8 cellular contexts compared by ENCODE assay signal in genomic region chr17:48074322-48075054, GRCh38. TPM values are rescaled to one million over a fixed set of nuclear protein-coding genes. Genes with fewer than 3 reads are reported as not detected.
DNase-seq lines count a peak whose midpoint lies in the region; ATAC-seq, FAIRE-seq and TF ChIP-seq lines count a peak whose summit lies in the region.

No MANE protein-coding gene starts in this region.

- no peaks in the 10 kb centered on the region for H3K4me1 ChIP-seq in lower lobe of right lung

- TF ChIP-seq POLR2A in GM12891 (IDR thresholded peaks at IDR 0.05; ENCODE audit: low read depth, low read length) = no peak

- no peaks in the 10 kb centered on the region for H3K9me3 ChIP-seq in lower lobe of right lung

- intact Hi-C loops in lower lobe of right lung (cut with DNase I) = loop anchor here (5.0 kb wide), 1 partner anchor 47 kb away; no protein-coding TSS in a partner anchor

- H3K27ac ChIP-seq in coronary artery (peak overlapping the region in 1 of 2 donors; percentile 48), lower lobe of right lung (no peak overlapping the region)

- FAIRE-seq in A204.1 (lab: Jason Lieb, UNC) (peak; percentile 81), GM12891 (lab: Jason Lieb, UNC) (peak; percentile 38)

- DNase-seq in GM12891 (ENCODE audit: insufficient read length, low spot score) = no peak
- DNase-seq in NCI-H226 = peak; percentile 43
- DNase-seq in activated CD4-positive, alpha-beta T cell treated with anti-CD3 and anti-CD28 coated beads for 48 hours = peak; percentile 82
- DNase-seq in coronary artery (ENCODE audit: low spot score) = no peak
- peak; percentile 65 for DNase-seq in lower lobe of right lung
- peak; percentile 69 for DNase-seq in stimulated activated CD8-positive, alpha-beta memory T cell treated with anti-CD3 and anti-CD28 coated beads, Interleukin-12 subunit alpha, Interleukin-12 subunit beta, amount 100 ng/mL, for 1 hour (ENCODE audit: low read depth)
- no peak for DNase-seq in HuH-7 (ENCODE audit: low spot score)

- TF ChIP-seq CTCF in coronary artery (IDR thresholded peaks at IDR 0.05) (peak; percentile 60), lower lobe of right lung (IDR thresholded peaks at IDR 0.05) (peak; percentile 79)

- peak; percentile 86 to 90 for ATAC-seq in lower lobe of right lung

- no peaks in the 10 kb centered on the region for H3K27me3 ChIP-seq in lower lobe of right lung (ENCODE audit: low read depth)

- no peak overlapping the region for H3K4me3 ChIP-seq in coronary artery
- no peak overlapping the region for H3K4me3 ChIP-seq in lower lobe of right lung

- peaks cover 62% of the 10 kb centered on the region for H3K36me3 ChIP-seq in lower lobe of right lung

TF ChIP-seq in GM12891, 5 proteins besides CTCF, POLR2A, EP300 and RAD21:
- TF ChIP-seq POLR2AphosphoS5 (IDR thresholded peaks at IDR 0.05; ENCODE audit: low read depth, low read length) (no peak), SPI1 (IDR thresholded peaks at IDR 0.05; ENCODE audit: low read depth, low read length) (no peak), PAX5 (IDR thresholded peaks at IDR 0.05; ENCODE audit: insufficient read depth, low read length, severe bottlenecking) (no peak), TAF1 (IDR thresholded peaks at IDR 0.05; ENCODE audit: low read depth, low read length) (no peak), POU2F2 (IDR thresholded peaks at IDR 0.05; ENCODE audit: low read depth, low read length) (no peak)

RNA-seq across cellular contexts. Expression of gene NFE2L1, which starts 26.3 kb away (rescaled TPM):
- polyA plus RNA-seq in GM12891 (2012; ENCODE audit: low read depth, missing spikeins) = 49.2 TPM
- 162 TPM for total RNA-seq in lower lobe of right lung

RNA-seq across cellular contexts. Expression of gene CBX1, which starts 26.8 kb away (rescaled TPM):
- polyA plus RNA-seq in GM12891 (2012; ENCODE audit: low read depth, missing spikeins) = 57.5 TPM
- 30.7 TPM for total RNA-seq in lower lobe of right lung

RNA-seq across cellular contexts. Expression of gene SNX11, which starts 33.1 kb away (rescaled TPM):
- 67.6 TPM for polyA plus RNA-seq in GM12891 (2012; ENCODE audit: low read depth, missing spikeins)
- 19.7 TPM for total RNA-seq in lower lobe of right lung

RNA-seq across cellular contexts. Expression of gene COPZ2, which starts 36.9 kb away (rescaled TPM):
- 3.1 TPM for polyA plus RNA-seq in GM12891 (2012; ENCODE audit: low read depth, missing spikeins)
- 22.9 TPM for total RNA-seq in lower lobe of right lung

Comparison
In these comparisons a context has a peak if more than half of its experiments do, and no peak if none do; other contexts are left out.
1. DNase-seq: peak in NCI-H226 (single experiment), activated CD4-positive, alpha-beta T cell treated with anti-CD3 and anti-CD28 coated beads for 48 hours (single experiment), lower lobe of right lung (single experiment) and stimulated activated CD8-positive, alpha-beta memory T cell treated with anti-CD3 and anti-CD28 coated beads, Interleukin-12 subunit alpha, Interleukin-12 subunit beta, amount 100 ng/mL, for 1 hour (single experiment); none in GM12891 (single experiment), coronary artery (single experiment) and HuH-7 (single experiment).